ENCODE assay signal across 8 cellular contexts in the genomic region with DNA sequence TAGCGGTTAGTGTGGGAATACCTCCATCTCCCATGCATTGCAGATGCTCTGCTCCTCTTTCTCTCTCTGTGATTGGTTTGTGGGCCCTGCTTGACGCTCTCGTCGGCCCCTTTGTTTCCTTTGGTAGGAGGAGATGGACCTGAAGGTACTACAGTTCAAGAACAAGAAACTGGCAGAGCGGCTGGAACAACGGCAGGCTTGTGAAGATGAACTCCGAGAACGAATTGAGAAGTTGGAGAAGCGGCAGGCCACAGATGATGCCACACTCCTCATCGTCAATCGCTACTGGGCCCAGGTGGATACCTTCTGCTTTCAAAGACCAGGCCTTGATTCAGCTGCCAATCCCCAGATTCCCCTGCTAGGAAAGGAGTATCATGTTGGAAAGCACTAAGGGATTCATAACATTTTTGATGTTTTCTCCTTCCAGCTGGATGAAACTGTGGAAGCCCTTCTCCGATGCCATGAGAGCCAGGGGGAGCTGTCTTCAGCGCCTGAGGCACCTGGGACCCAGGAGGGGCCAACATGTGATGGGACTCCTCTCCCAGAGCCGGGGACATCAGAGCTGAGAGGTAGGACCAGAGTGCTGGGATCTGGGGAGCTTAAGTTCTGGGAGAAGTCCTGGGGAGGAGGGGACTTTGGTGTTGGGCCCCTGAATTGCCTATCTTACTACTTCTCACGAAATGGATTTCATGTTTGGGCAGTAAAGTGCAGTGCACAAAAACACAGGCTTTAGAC. TPM values are rescaled to one million over a fixed set of nuclear protein-coding genes. Genes with fewer than 3 reads are reported as not detected.
A peak's percentile ranks its signal among the peaks of the same experiment; 100 is the strongest.
DNase-seq lines count a peak whose midpoint lies in the region; ATAC-seq, FAIRE-seq and TF ChIP-seq lines count a peak whose summit lies in the region.

No MANE protein-coding gene starts in this region.

- TF ChIP-seq CTCF in cardiac muscle cell (IDR thresholded peaks at IDR 0.05; ENCODE audit: low read depth, low read length) = no peak
- TF ChIP-seq CTCF in K562 (IDR thresholded peaks at IDR 0.05 in 2 of 3, conservative IDR thresholded peaks at IDR 0.05 in 1 of 3; ENCODE audit: insufficient read depth in 2 of 3, low read depth in 1 of 3, low read length in 3 of 3) = no peak
- TF ChIP-seq CTCF in lung (IDR thresholded peaks at IDR 0.05; ENCODE audit: control extremely low read depth, extremely low read depth) = no peak
- no peak for TF ChIP-seq CTCF in type B pancreatic cell (conservative IDR thresholded peaks at IDR 0.05)

- intact Hi-C loops in left ventricle myocardium superior (cut with micrococcal nuclease) (no loop called here), K562 (cut with micrococcal nuclease) (loop anchor here (2.0 to 5.0 kb wide), 3 partner anchors 14 to 160 kb away; partner anchors contain the start of genes FBXL19 and PHKG2)

- no peaks in the 10 kb centered on the region for H3K9me3 Mint-ChIP-seq in type B pancreatic cell

- H3K36me3 ChIP-seq in cardiac muscle cell = peaks cover 46% of the 10 kb centered on the region
- peaks cover 77% of the 10 kb centered on the region for H3K36me3 ChIP-seq in K562 (ENCODE audit: control insufficient read depth, insufficient read depth, low read length)
- peaks cover 12 to 36% of the 10 kb centered on the region in 2 donors for H3K36me3 ChIP-seq in lung (ENCODE audit: control insufficient read depth in 2 of 2, insufficient read depth in 2 of 2, low read length in 2 of 2)
- peaks cover 20 to 27% of the 10 kb centered on the region in 2 donors for H3K36me3 ChIP-seq in small intestine (ENCODE audit: control insufficient read depth in 2 of 2, insufficient read depth in 2 of 2, low read length in 2 of 2)

- FAIRE-seq in K562 (lab: Jason Lieb, UNC) = peak; percentile 32
- no peak for FAIRE-seq in small intestine (lab: Jason Lieb, UNC)

- H3K9ac ChIP-seq in K562 (ENCODE audit: insufficient read depth in 1 of 2, low read depth in 2 of 2, low read length in 2 of 2) = peak overlapping the region; percentile 96

- H3K36me3 Mint-ChIP-seq in type B pancreatic cell = peaks cover 9% of the 10 kb centered on the region

- H3K4me3 Mint-ChIP-seq in type B pancreatic cell = peak overlapping the region; percentile 96

- H3K4me1 ChIP-seq in cardiac muscle cell (ENCODE audit: low read depth) (peaks cover 5% of the 10 kb centered on the region), K562 (replicated peaks in 1 of 2; ENCODE audit: control insufficient read depth in 2 of 2, insufficient read depth in 2 of 2, low read length in 2 of 2) (peaks cover 19 to 51% of the 10 kb centered on the region in 2 experiments; a peak in 4 of 5 replicates), lung (ENCODE audit: control insufficient read depth in 2 of 2, insufficient read depth in 2 of 2, low read length in 2 of 2) (peaks cover 8 to 10% of the 10 kb centered on the region in 2 donors), small intestine (ENCODE audit: control insufficient read depth in 2 of 2, insufficient read depth in 1 of 2, low read depth in 1 of 2, low read length in 1 of 2) (peaks cover 4 to 8% of the 10 kb centered on the region in 2 donors)

- in situ Hi-C loops in K562 (cut with MboI) = no loop called here

- TF ChIP-seq POLR2A in K562 (conservative IDR thresholded peaks at IDR 0.05) = no peak

- H3K4me2 ChIP-seq in K562 (ENCODE audit: insufficient read depth, low read length) = peak overlapping the region; percentile 94

- POLR2A ChIA-PET in K562 (lab: Yijun Ruan, JAX) = interaction anchor here (0.5 to 1.4 kb wide), 2 partner anchors 12 to 33 kb away, joined by 3 to 5 read pairs; no protein-coding TSS in a partner anchor

- H3K9me1 ChIP-seq in K562 (ENCODE audit: control insufficient read depth, insufficient read depth, low read length) = no peaks in the 10 kb centered on the region

- H3K27me3 Mint-ChIP-seq in type B pancreatic cell = no peaks in the 10 kb centered on the region

- peaks cover 42% of the 10 kb centered on the region for H3K79me2 ChIP-seq in K562 (ENCODE audit: control insufficient read depth, insufficient read depth, low read length)

- peaks cover 17% of the 10 kb centered on the region for H3K4me1 Mint-ChIP-seq in type B pancreatic cell (ENCODE audit: unreplicated experiment)

- DNase-seq in cardiac muscle cell (ENCODE audit: low read depth in 1 of 2, low spot score in 1 of 2) = no peak
- no peak for DNase-seq in left ventricle myocardium superior
- no peak for DNase-seq in K562 (ENCODE audit: extremely low read depth in 1 of 4, low spot score in 3 of 4)
- DNase-seq in lung (ENCODE audit: low spot score) = no peak
- no peak for DNase-seq in type B pancreatic cell (ENCODE audit: extremely low spot score, unreplicated experiment)
- DNase-seq in DMS 273 treated with DMSO at 0.1 percent for 48 hours (lab: John Stamatoyannopoulos, UW) = no peak
- no peak for DNase-seq in small intestine

- H3K4me3 ChIP-seq in cardiac muscle cell (peak overlapping the region; percentile 92), K562 (peak overlapping the region; percentile 88), lung (peak overlapping the region; percentile 91), small intestine (ENCODE audit: low read depth in 1 of 2, low read length in 2 of 2) (peak overlapping the region in 1 of 2 donors; percentile 94)

- peak overlapping the region; percentile 90 for H3K27ac ChIP-seq in cardiac muscle cell
- H3K27ac ChIP-seq in K562 (ENCODE audit: extremely low read depth, low read depth, low read length) = peak overlapping the region; percentile 87
- peak overlapping the region; percentile 86 to 95 for H3K27ac ChIP-seq in lung (ENCODE audit: low read depth in 1 of 2, low read length in 1 of 2)
- peak overlapping the region in 1 of 2 donors; percentile 86 for H3K27ac ChIP-seq in small intestine (ENCODE audit: low read depth in 1 of 2, low read length in 1 of 2)

- TF ChIP-seq RAD21 in K562 (CRISPR knock-in tag; conservative IDR thresholded peaks at IDR 0.05 in 1 of 2, IDR thresholded peaks at IDR 0.05 in 1 of 2) = no peak

- CTCF ChIA-PET in K562 (lab: Yijun Ruan, JAX; ENCODE audit: low intra/inter-chr PET ratio) = no interaction called here

- no peak for TF ChIP-seq EP300 in K562 (IDR thresholded peaks at IDR 0.05; ENCODE audit: low read length)

- no TSS peak for BruUV-seq in K562 (replicated peaks; lab: Mats Ljungman, UMichigan)

- H3K9me3 ChIP-seq in cardiac muscle cell (ENCODE audit: low read depth) (no peaks in the 10 kb centered on the region), K562 (replicated peaks; ENCODE audit: control insufficient read depth, insufficient read depth, low read depth, low read length) (no peaks in the 10 kb centered on the region), lung (ENCODE audit: control insufficient read depth in 2 of 2, insufficient read depth in 1 of 2, low read length in 1 of 2) (no peaks in the 10 kb centered on the region), small intestine (ENCODE audit: control insufficient read depth, low read depth) (no peaks in the 10 kb centered on the region)

- H3K27ac Mint-ChIP-seq in type B pancreatic cell = peak overlapping the region; percentile 92

- H3K27me3 ChIP-seq in cardiac muscle cell (no peaks in the 10 kb centered on the region), K562 (ENCODE audit: control insufficient read depth in 2 of 2, insufficient read depth in 2 of 2, low read length in 2 of 2) (no peaks in the 10 kb centered on the region), lung (ENCODE audit: control insufficient read depth, insufficient read depth) (no peaks in the 10 kb centered on the region), small intestine (ENCODE audit: control insufficient read depth in 2 of 2, insufficient read depth in 2 of 2, low read length in 2 of 2) (no peaks in the 10 kb centered on the region)

- WGBS in K562 (ENCODE audit: insufficient coverage, low coverage, missing lambda C conversion rate) = 54% methylated on average over 14 of the region's 15 CpGs
- 65 to 75% methylated on average over 15 of the region's 15 CpGs for WGBS in lung, 2 donors
- WGBS in small intestine, 3 donors = 52 to 66% (median 53%) methylated on average over 15 of the region's 15 CpGs

- H2AFZ ChIP-seq in K562 (ENCODE audit: low read depth, low read length) = no peak overlapping the region

- no peaks in the 10 kb centered on the region for H4K20me1 ChIP-seq in K562 (replicated peaks; ENCODE audit: control insufficient read depth, insufficient read depth, low read length)

- ATAC-seq in left ventricle myocardium superior = no peak
- no peak for ATAC-seq in K562
- no peak for ATAC-seq in lung (ENCODE audit: insufficient read depth, low FRiP score)
- ATAC-seq in GM21381 (IDR thresholded peaks at IDR 0.05; ENCODE audit: unreplicated experiment) = no peak

RNA-seq across cellular contexts. Expression of gene RNF40, which starts 1.0 kb away (rescaled TPM):
- total RNA-seq in cardiac muscle cell (91.8 and 104 TPM in 2 replicates), left ventricle myocardium superior (49.3 TPM), K562 (2014; rRNA removed) (81.9 and 95.6 TPM in 2 replicates), K562 (2014; rRNA removed; fragmentation: Illumina TruSeq; extraction: Trizol) (73.7 and 81.5 TPM in 2 replicates), K562 (2015; rRNA removed; fragmentation: Illumina TruSeq; extraction: Trizol) (76.4 and 82.9 TPM in 2 replicates), K562 (2021) (124 and 129 TPM in 2 replicates), lung (100 to 1,000 TPM in 1 of 2 donors, 10 to 100 TPM in 1; 77.6 to 103 TPM), type B pancreatic cell (ENCODE audit: low replicate concordance) (107 and 131 TPM in 2 replicates)
- polyA plus RNA-seq in cardiac muscle cell (64.5 and 76.3 TPM in 2 replicates), K562 (2011; rRNA removed) (91.7 and 97.8 TPM in 2 replicates), K562 (2014; fragmentation: Illumina TruSeq; extraction: Trizol) (107 and 115 TPM in 2 replicates), K562 (2014; fragmentation: Nextera tagmentation; extraction: Ambion mirVana) (1 to 10 TPM; 6.2 to 9.1 TPM), K562 (2014; rRNA removed) (68.2 and 75.6 TPM in 2 replicates), lung (10 to 100 TPM; 54.1 to 80.4 TPM), small intestine (10 to 100 TPM; 55.9 to 59.3 (median 57.0) TPM)
- 149 and 268 TPM in 2 replicates for total RNA-seq in K562 (2011; cell fraction: chromatin; rRNA removed; ENCODE audit: low replicate concordance)
- 112 and 115 TPM in 2 replicates for total RNA-seq in K562 (2011; cell fraction: nucleolus; rRNA removed)
- total RNA-seq in K562 (2011; cell fraction: nucleoplasm; rRNA removed) = 105 and 116 TPM in 2 replicates
- polyA plus RNA-seq in K562 (2011; cell fraction: cytosol; rRNA removed) = 60.8 and 77.4 TPM in 2 replicates
- 137 and 170 TPM in 2 replicates for polyA plus RNA-seq in K562 (2011; cell fraction: nucleus; rRNA removed)
- 78.5 and 80.4 TPM in 2 replicates for polyA plus RNA-seq in K562 (2012)
- 89.9 and 91.7 TPM in 2 replicates for polyA minus RNA-seq in K562 (2011; rRNA and poly(A)+ RNA removed)
- 61.7 and 77.1 TPM in 2 replicates for polyA minus RNA-seq in K562 (2011; cell fraction: cytosol; rRNA and poly(A)+ RNA removed)
- 39.2 and 51.2 TPM in 2 replicates for polyA minus RNA-seq in K562 (2011; cell fraction: nucleus; rRNA and poly(A)+ RNA removed)

RNA-seq across cellular contexts. Expression of gene CFAP119, which starts 1.3 kb away (rescaled TPM):
- total RNA-seq in cardiac muscle cell (7.1 and 9.1 TPM in 2 replicates), left ventricle myocardium superior (1.1 TPM), K562 (2014; rRNA removed) (16.1 and 18.5 TPM in 2 replicates), K562 (2014; rRNA removed; fragmentation: Illumina TruSeq; extraction: Trizol) (4.2 and 6.1 TPM in 2 replicates), K562 (2015; rRNA removed; fragmentation: Illumina TruSeq; extraction: Trizol) (7.0 and 7.4 TPM in 2 replicates), K562 (2021) (18.4 and 20.0 TPM in 2 replicates), lung (10 to 100 TPM in 1 of 2 donors, 1 to 10 TPM in 1; 7.3 to 29.5 TPM), type B pancreatic cell (ENCODE audit: low replicate concordance) (14.2 and 15.0 TPM in 2 replicates)
- polyA plus RNA-seq in cardiac muscle cell (7.4 and 16.4 TPM in 2 replicates), K562 (2011; rRNA removed) (13.5 and 16.3 TPM in 2 replicates), K562 (2014; fragmentation: Illumina TruSeq; extraction: Trizol) (9.0 and 9.6 TPM in 2 replicates), K562 (2014; fragmentation: Nextera tagmentation; extraction: Ambion mirVana) (1 to 10 TPM; 5.5 to 6.2 TPM), K562 (2014; rRNA removed) (33.7 and 38.2 TPM in 2 replicates), lung (10 to 100 TPM; 13.8 to 19.7 TPM), small intestine (1 to 10 TPM; 2.4 to 6.5 (median 6.5) TPM)
- total RNA-seq in K562 (2011; cell fraction: chromatin; rRNA removed; ENCODE audit: low replicate concordance) = 23.0 and 52.3 TPM in 2 replicates
- 44.0 and 46.5 TPM in 2 replicates for total RNA-seq in K562 (2011; cell fraction: nucleolus; rRNA removed)
- total RNA-seq in K562 (2011; cell fraction: nucleoplasm; rRNA removed) = 24.7 and 39.0 TPM in 2 replicates
- 10.6 and 19.6 TPM in 2 replicates for polyA plus RNA-seq in K562 (2011; cell fraction: cytosol; rRNA removed)
- 107 and 225 TPM in 2 replicates for polyA plus RNA-seq in K562 (2011; cell fraction: nucleus; rRNA removed)
- 14.9 and 20.9 TPM in 2 replicates for polyA plus RNA-seq in K562 (2012)
- 1.2 and 2.5 TPM in 2 replicates for polyA minus RNA-seq in K562 (2011; rRNA and poly(A)+ RNA removed)
- 3.8 and 4.2 TPM in 2 replicates for polyA minus RNA-seq in K562 (2011; cell fraction: cytosol; rRNA and poly(A)+ RNA removed)
- 16.9 and 21.3 TPM in 2 replicates for polyA minus RNA-seq in K562 (2011; cell fraction: nucleus; rRNA and poly(A)+ RNA removed)

RNA-seq across cellular contexts. Expression of gene PHKG2, which starts 14.9 kb away (rescaled TPM):
- total RNA-seq in cardiac muscle cell = 29.7 and 35.1 TPM in 2 replicates
- 52.1 and 57.0 TPM in 2 replicates for polyA plus RNA-seq in cardiac muscle cell
- total RNA-seq in left ventricle myocardium superior = 16.7 TPM
- 128 and 290 TPM in 2 replicates for total RNA-seq in K562 (2011; cell fraction: chromatin; rRNA removed; ENCODE audit: low replicate concordance)
- total RNA-seq in K562 (2011; cell fraction: nucleolus; rRNA removed) = 161 and 163 TPM in 2 replicates
- total RNA-seq in K562 (2011; cell fraction: nucleoplasm; rRNA removed) = 157 and 194 TPM in 2 replicates
- 30.7 and 45.9 TPM in 2 replicates for total RNA-seq in K562 (2014; rRNA removed)
- 18.3 and 21.2 TPM in 2 replicates for total RNA-seq in K562 (2014; rRNA removed; fragmentation: Illumina TruSeq; extraction: Trizol)
- total RNA-seq in K562 (2015; rRNA removed; fragmentation: Illumina TruSeq; extraction: Trizol) = 23.9 and 25.2 TPM in 2 replicates
- 39.7 and 40.7 TPM in 2 replicates for total RNA-seq in K562 (2021)
- 44.1 and 54.4 TPM in 2 replicates for polyA plus RNA-seq in K562 (2011; rRNA removed)
- polyA plus RNA-seq in K562 (2011; cell fraction: cytosol; rRNA removed) = 44.6 and 56.8 TPM in 2 replicates
- 182 and 233 TPM in 2 replicates for polyA plus RNA-seq in K562 (2011; cell fraction: nucleus; rRNA removed)
- 30.6 and 41.6 TPM in 2 replicates for polyA plus RNA-seq in K562 (2012)
- 39.2 and 41.0 TPM in 2 replicates for polyA plus RNA-seq in K562 (2014; fragmentation: Illumina TruSeq; extraction: Trizol)
- polyA plus RNA-seq in K562 (2014; fragmentation: Nextera tagmentation; extraction: Ambion mirVana) = 10 to 100 TPM in 1 of 2 experiments, 1 to 10 TPM in 1; 5.8 to 14.1 TPM
- polyA plus RNA-seq in K562 (2014; rRNA removed) = 50.4 and 54.2 TPM in 2 replicates
- polyA minus RNA-seq in K562 (2011; rRNA and poly(A)+ RNA removed) = 19.6 and 26.2 TPM in 2 replicates
- 14.9 and 17.4 TPM in 2 replicates for polyA minus RNA-seq in K562 (2011; cell fraction: cytosol; rRNA and poly(A)+ RNA removed)
- 36.2 and 39.6 TPM in 2 replicates for polyA minus RNA-seq in K562 (2011; cell fraction: nucleus; rRNA and poly(A)+ RNA removed)
- 10 to 100 TPM; 12.2 to 35.2 TPM for total RNA-seq in lung
- 10 to 100 TPM; 28.1 to 37.4 TPM for polyA plus RNA-seq in lung
- total RNA-seq in type B pancreatic cell (ENCODE audit: low replicate concordance) = 41.5 and 42.4 TPM in 2 replicates
- polyA plus RNA-seq in small intestine = 10 to 100 TPM; 31.2 to 46.5 (median 35.1) TPM

RNA-seq across cellular contexts. Expression of gene ZNF629, which starts 23.8 kb away (rescaled TPM):
- total RNA-seq in cardiac muscle cell (41.7 and 50.9 TPM in 2 replicates), left ventricle myocardium superior (19.2 TPM), K562 (2014; rRNA removed) (13.8 and 14.9 TPM in 2 replicates), K562 (2014; rRNA removed; fragmentation: Illumina TruSeq; extraction: Trizol) (6.7 and 7.3 TPM in 2 replicates), K562 (2015; rRNA removed; fragmentation: Illumina TruSeq; extraction: Trizol) (9.2 and 10.0 TPM in 2 replicates), K562 (2021) (16.5 and 18.8 TPM in 2 replicates), lung (10 to 100 TPM; 10.1 to 16.3 TPM), type B pancreatic cell (ENCODE audit: low replicate concordance) (26.9 and 35.5 TPM in 2 replicates)
- polyA plus RNA-seq in cardiac muscle cell (20.1 and 22.2 TPM in 2 replicates), K562 (2011; rRNA removed) (2.6 and 4.4 TPM in 2 replicates), K562 (2014; fragmentation: Illumina TruSeq; extraction: Trizol) (11.6 and 12.4 TPM in 2 replicates), K562 (2014; fragmentation: Nextera tagmentation; extraction: Ambion mirVana) (under 1 TPM; 0.44 to 0.66 TPM), K562 (2014; rRNA removed) (6.1 and 7.4 TPM in 2 replicates), lung (1 to 10 TPM; 5.7 to 8.0 TPM), small intestine (1 to 10 TPM; 3.4 to 8.0 (median 3.5) TPM)
- total RNA-seq in K562 (2011; cell fraction: chromatin; rRNA removed; ENCODE audit: low replicate concordance) = 6.8 and 16.5 TPM in 2 replicates
- total RNA-seq in K562 (2011; cell fraction: nucleolus; rRNA removed) = 8.6 and 11.3 TPM in 2 replicates
- 6.7 and 7.3 TPM in 2 replicates for total RNA-seq in K562 (2011; cell fraction: nucleoplasm; rRNA removed)
- polyA plus RNA-seq in K562 (2011; cell fraction: cytosol; rRNA removed) = 4.0 and 5.6 TPM in 2 replicates
- polyA plus RNA-seq in K562 (2011; cell fraction: nucleus; rRNA removed) = 7.1 and 10.9 TPM in 2 replicates
- 12.0 and 13.0 TPM in 2 replicates for polyA plus RNA-seq in K562 (2012)
- polyA minus RNA-seq in K562 (2011; rRNA and poly(A)+ RNA removed) = 4.2 and 5.3 TPM in 2 replicates
- polyA minus RNA-seq in K562 (2011; cell fraction: cytosol; rRNA and poly(A)+ RNA removed) = 9.2 and 9.8 TPM in 2 replicates
- 8.3 and 11.2 TPM in 2 replicates for polyA minus RNA-seq in K562 (2011; cell fraction: nucleus; rRNA and poly(A)+ RNA removed)
